10 cellular contexts compared by ENCODE assay signal in the genomic region with DNA sequence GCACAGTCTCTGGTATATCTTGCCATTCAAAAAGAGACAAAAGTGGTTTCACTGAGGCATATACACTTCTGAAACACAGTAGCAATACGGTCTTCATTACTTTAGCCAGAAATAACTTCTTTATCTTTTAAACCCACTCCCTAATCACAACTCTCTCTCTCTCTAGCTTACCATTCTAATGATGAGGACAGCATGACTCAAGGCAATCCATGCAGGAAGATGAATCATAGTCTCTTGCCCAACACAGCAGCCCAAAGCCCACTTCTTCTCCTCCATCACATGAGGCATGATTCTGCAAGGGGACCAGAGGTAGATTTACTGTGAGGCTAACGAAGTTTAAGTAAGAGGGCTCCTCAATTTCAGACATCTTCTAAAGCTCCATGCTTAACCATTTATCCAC.
DNase-seq lines count a peak whose midpoint lies in the region; FAIRE-seq and TF ChIP-seq lines count a peak whose summit lies in the region.
"Had no signal": no experiment of that assay in that cellular context is flagged by ENCODE, and none has a peak within 500 bp of the region (broad histone marks: within the 10 kb centered on the region; RNA-seq: fewer than 3 reads in every experiment).

No MANE protein-coding gene starts in this region.

- H3K9ac ChIP-seq in kidney (ENCODE audit: low read length in 2 of 2): no peak overlapping the region

- H3K4me1 ChIP-seq in kidney (ENCODE audit: control insufficient read depth in 1 of 2, insufficient read depth in 1 of 2, low read depth in 1 of 2, low read length in 2 of 2): no peaks in the 10 kb centered on the region

- TF ChIP-seq CTCF in astrocyte of the spinal cord (IDR thresholded peaks at IDR 0.05; ENCODE audit: low read depth, low read length) (no peak), kidney (IDR thresholded peaks at IDR 0.05; ENCODE audit: borderline replicate concordance, extremely low read depth, insufficient read depth) (no peak)

- peaks cover 0 to 2% of the 10 kb centered on the region in 2 donors for H3K9me3 ChIP-seq in kidney (ENCODE audit: control insufficient read depth in 1 of 2, low read length in 2 of 2)

- DNase-seq in COLO829 (ENCODE audit: low spot score): peak; percentile 63
- peak; percentile 53 for DNase-seq in MV-4-11 (lab: John Stamatoyannopoulos, UW)
- peak; percentile 84 for DNase-seq in astrocyte of the spinal cord (ENCODE audit: low read depth, low spot score)
- peak; percentile 14 for DNase-seq in myocyte (ENCODE audit: low read depth)
- DNase-seq in cerebellum (ENCODE audit: low spot score): no peak
- DNase-seq in NCI-H1930 (lab: John Stamatoyannopoulos, UW): no peak
- no peak for DNase-seq in hippocampal formation (lab: John Stamatoyannopoulos, UW)
- no peak for DNase-seq in kidney
- DNase-seq: amygdala, NCI-H2171 treated with DMSO at 0.1 percent for 48 hours had no signal

- FAIRE-seq in kidney (lab: Jason Lieb, UNC): no peak

- no peaks in the 10 kb centered on the region for H3K36me3 ChIP-seq in kidney (ENCODE audit: control insufficient read depth in 1 of 2, insufficient read depth in 2 of 2, low read length in 2 of 2)

- in situ Hi-C loops in astrocyte of the spinal cord (cut with HindIII; ENCODE audit: low sequenced_read_pairs): no loop called here

- intact Hi-C loops in kidney (cut with DNase I): no loop called here

- H3K4me3 ChIP-seq in astrocyte of the spinal cord (ENCODE audit: low read depth, low read length) (no peak overlapping the region), kidney (ENCODE audit: low read length in 2 of 2) (no peak overlapping the region)

- no peak overlapping the region for H3K27ac ChIP-seq in kidney (ENCODE audit: low read depth in 2 of 2, low read length in 2 of 2)

Comparison
In these comparisons a context has a peak if more than half of its experiments do, and no peak if none do; other contexts are left out.
1. DNase-seq: peak in COLO829 (single experiment), MV-4-11 (single experiment), astrocyte of the spinal cord (single experiment) and myocyte (single experiment); none in cerebellum (single experiment), NCI-H1930 (0 of 2), hippocampal formation (0 of 2) and kidney (single experiment).